Comparison of ENCODE assay signal across 2 cellular contexts in genomic region chr19:46892252-46893179, GRCh38.
TF ChIP-seq lines count a peak whose summit lies in the region.

No MANE protein-coding gene starts in this region.

TF ChIP-seq in IMR-90, 13 proteins besides CTCF, POLR2A, EP300 and RAD21 (continued from another document):
- TF ChIP-seq USF2 (IDR thresholded peaks at IDR 0.05; ENCODE audit: low read depth, low read length), result no peak
- no peak for TF ChIP-seq SMC3 (IDR thresholded peaks at IDR 0.05; ENCODE audit: low read depth, low read length)
- TF ChIP-seq RFX5 (IDR thresholded peaks at IDR 0.05; ENCODE audit: low read depth, low read length), result no peak
- no peak for TF ChIP-seq MAFK (IDR thresholded peaks at IDR 0.05; ENCODE audit: low read depth, low read length)
- no peak for TF ChIP-seq CEBPB (IDR thresholded peaks at IDR 0.05; ENCODE audit: low read depth, low read length)
- TF ChIP-seq FOS (IDR thresholded peaks at IDR 0.05; ENCODE audit: low read depth, low read length), result no peak
- TF ChIP-seq MXI1 (IDR thresholded peaks at IDR 0.05; ENCODE audit: borderline replicate concordance, low read depth, low read length), result no peak
- TF ChIP-seq MAZ (IDR thresholded peaks at IDR 0.05; ENCODE audit: borderline replicate concordance, low read depth, low read length), result no peak
- TF ChIP-seq NFE2L2 (IDR thresholded peaks at IDR 0.05; ENCODE audit: low read depth, low read length), result no peak
- no peak for TF ChIP-seq ELK1 (IDR thresholded peaks at IDR 0.05; ENCODE audit: borderline replicate concordance, low read depth, low read length)
- no peak for TF ChIP-seq BHLHE40 (IDR thresholded peaks at IDR 0.05; ENCODE audit: low read depth, low read length)

TF ChIP-seq in WTC11, 78 proteins besides CTCF, POLR2A, EP300 and RAD21 (continued from another document):
- no peak for TF ChIP-seq ATF2 (CRISPR knock-in tag; IDR thresholded peaks at IDR 0.05; ENCODE audit: borderline replicate concordance, low read depth)
